ENCODE assay signal across 19 cellular contexts in genomic region chr1:155954645-155955044, GRCh38. TPM values are rescaled to one million over a fixed set of nuclear protein-coding genes. Genes with fewer than 3 reads are reported as not detected.
A peak's percentile ranks its signal among the peaks of the same experiment; 100 is the strongest.
DNase-seq lines count a peak whose midpoint lies in the region; ATAC-seq lines count a peak whose summit lies in the region.
"Had no signal": no experiment of that assay in that cellular context is flagged by ENCODE, and none has a peak within 500 bp of the region (broad histone marks: within the 10 kb centered on the region; RNA-seq: fewer than 3 reads in every experiment).

No MANE protein-coding gene starts in this region.

- H3K27me3 Mint-ChIP-seq in activated naive CD8-positive, alpha-beta T cell: no peaks in the 10 kb centered on the region
- H3K27me3 Mint-ChIP-seq in activated naive CD8-positive, alpha-beta T cell treated with anti-CD3 and anti-CD28 coated beads for 36 hours: no peaks in the 10 kb centered on the region
- H3K27me3 Mint-ChIP-seq in IgD-negative memory B cell: no peaks in the 10 kb centered on the region
- no peaks in the 10 kb centered on the region for H3K27me3 Mint-ChIP-seq in naive thymus-derived CD4-positive, alpha-beta T cell
- no peaks in the 10 kb centered on the region for H3K27me3 Mint-ChIP-seq in stimulated activated naive B cell treated with anti-CD40 and anti-IgM and Interleukin-4, amounts not matched to agents 10 μg/mL and 1 μg/mL and 100 μg/mL, for 72 hours
- H3K27me3 Mint-ChIP-seq in T-helper 17 cell: no peaks in the 10 kb centered on the region

- H3K4me3 Mint-ChIP-seq in activated naive CD8-positive, alpha-beta T cell: no peak overlapping the region
- H3K4me3 Mint-ChIP-seq in activated naive CD8-positive, alpha-beta T cell treated with anti-CD3 and anti-CD28 coated beads for 36 hours: no peak overlapping the region
- H3K4me3 Mint-ChIP-seq in IgD-negative memory B cell: peak overlapping the region in 1 of 4 donors; percentile 4
- no peak overlapping the region for H3K4me3 Mint-ChIP-seq in naive thymus-derived CD4-positive, alpha-beta T cell
- H3K4me3 Mint-ChIP-seq in stimulated activated naive B cell treated with anti-CD40 and anti-IgM and Interleukin-4, amounts not matched to agents 10 μg/mL and 1 μg/mL and 100 μg/mL, for 72 hours: no peak overlapping the region
- H3K4me3 Mint-ChIP-seq in T-helper 17 cell: no peak overlapping the region

- no peaks in the 10 kb centered on the region for H3K4me1 ChIP-seq in naive thymus-derived CD4-positive, alpha-beta T cell (ENCODE audit: control insufficient read depth in 2 of 2, insufficient read depth in 2 of 2, low read length in 2 of 2)

- no peaks in the 10 kb centered on the region for H3K27me3 ChIP-seq in naive thymus-derived CD4-positive, alpha-beta T cell (ENCODE audit: control insufficient read depth in 2 of 2, insufficient read depth in 2 of 2, low read length in 2 of 2)
- H3K27me3 ChIP-seq: MG63 had no signal

- no peaks in the 10 kb centered on the region for H3K4me1 Mint-ChIP-seq in activated naive CD8-positive, alpha-beta T cell (ENCODE audit: low read depth)
- H3K4me1 Mint-ChIP-seq in activated naive CD8-positive, alpha-beta T cell treated with anti-CD3 and anti-CD28 coated beads for 36 hours: peaks cover 10% of the 10 kb centered on the region
- H3K4me1 Mint-ChIP-seq in IgD-negative memory B cell (peaks cover 3 to 11% (median 8%) of the 10 kb centered on the region in 3 donors), T-helper 17 cell (peaks cover 7% of the 10 kb centered on the region)
- peaks cover 0 to 9% (median 2%) of the 10 kb centered on the region in 7 donors for H3K4me1 Mint-ChIP-seq in naive thymus-derived CD4-positive, alpha-beta T cell
- peaks cover 33 to 41% of the 10 kb centered on the region in 2 donors for H3K4me1 Mint-ChIP-seq in stimulated activated naive B cell treated with anti-CD40 and anti-IgM and Interleukin-4, amounts not matched to agents 10 μg/mL and 1 μg/mL and 100 μg/mL, for 72 hours

- DNase-seq in activated naive CD8-positive, alpha-beta T cell treated with anti-CD3 and anti-CD28 coated beads for 36 hours: no peak
- DNase-seq in naive thymus-derived CD4-positive, alpha-beta T cell: no peak
- DNase-seq in stimulated activated naive B cell treated with anti-CD40 and anti-IgM and Interleukin-4, amounts not matched to agents 10 μg/mL and 1 μg/mL and 100 μg/mL, for 72 hours: no peak
- no peak for DNase-seq in T-helper 17 cell
- DNase-seq: C1 segment of cervical spinal cord, DMS 273 treated with DMSO at 0.1 percent for 48 hours, Karpas-422, MG63, NCI-H1092 treated with DMSO at 0.1 percent for 48 hours, NCI-H146, NCI-H2029 treated with DMSO at 0.1 percent for 48 hours, NCI-H2171 treated with DMSO at 0.1 percent for 48 hours had no signal

- POLR2A ChIA-PET in naive thymus-derived CD4-positive, alpha-beta T cell (lab: Charles Lee): interaction anchor here (0.6 to 2.9 kb wide), 3 partner anchors 18 to 22 kb away, joined by 3 to 11 read pairs (median 6); partner anchors contain the start of gene KHDC4

- no peak for ATAC-seq in naive thymus-derived CD4-positive, alpha-beta T cell
- ATAC-seq in stimulated activated naive B cell treated with anti-CD40 and anti-IgM and Interleukin-4, amounts not matched to agents 10 μg/mL and 1 μg/mL and 100 μg/mL, for 72 hours (replicated peaks): no peak
- no peak for ATAC-seq in HG02885 (IDR thresholded peaks at IDR 0.05; ENCODE audit: poor library complexity, unreplicated experiment)
- ATAC-seq in T-helper 17 cell: no peak
- ATAC-seq: Right ventricle myocardium inferior had no signal

- H3K27ac ChIP-seq in naive thymus-derived CD4-positive, alpha-beta T cell (ENCODE audit: low read depth, low read length): peak overlapping the region; percentile 10
- H3K27ac ChIP-seq: HL-60 had no signal

- no peak overlapping the region for H3K4me3 ChIP-seq in naive thymus-derived CD4-positive, alpha-beta T cell (ENCODE audit: low read length)
- H3K4me3 ChIP-seq: MG63 had no signal

- H3K9me3 Mint-ChIP-seq in activated naive CD8-positive, alpha-beta T cell (ENCODE audit: low read depth): no peaks in the 10 kb centered on the region
- no peaks in the 10 kb centered on the region for H3K9me3 Mint-ChIP-seq in activated naive CD8-positive, alpha-beta T cell treated with anti-CD3 and anti-CD28 coated beads for 36 hours
- H3K9me3 Mint-ChIP-seq in IgD-negative memory B cell: no peaks in the 10 kb centered on the region
- H3K9me3 Mint-ChIP-seq in naive thymus-derived CD4-positive, alpha-beta T cell: no peaks in the 10 kb centered on the region
- no peaks in the 10 kb centered on the region for H3K9me3 Mint-ChIP-seq in stimulated activated naive B cell treated with anti-CD40 and anti-IgM and Interleukin-4, amounts not matched to agents 10 μg/mL and 1 μg/mL and 100 μg/mL, for 72 hours

- intact Hi-C loops in naive thymus-derived CD4-positive, alpha-beta T cell (cut with micrococcal nuclease): no loop called here

- no peaks in the 10 kb centered on the region for H3K9me3 ChIP-seq in naive thymus-derived CD4-positive, alpha-beta T cell (ENCODE audit: control insufficient read depth in 2 of 3, low read length in 3 of 3)
- H3K9me3 ChIP-seq in T-helper 17 cell (ENCODE audit: control insufficient read depth, low read length, poor library complexity, severe bottlenecking): no peaks in the 10 kb centered on the region
- H3K9me3 ChIP-seq: MG63 had no signal

- CTCF ChIA-PET in naive thymus-derived CD4-positive, alpha-beta T cell (lab: Charles Lee): interaction anchor here (1.4 kb wide), 1 partner anchor 30 kb away, joined by 3 read pairs; no protein-coding TSS in a partner anchor

- H3K27ac Mint-ChIP-seq in activated naive CD8-positive, alpha-beta T cell: peak overlapping the region; percentile 16
- H3K27ac Mint-ChIP-seq in activated naive CD8-positive, alpha-beta T cell treated with anti-CD3 and anti-CD28 coated beads for 36 hours: no peak overlapping the region
- H3K27ac Mint-ChIP-seq in IgD-negative memory B cell (peak overlapping the region; percentile 23 to 89 (median 28)), T-helper 17 cell (no peak overlapping the region)
- H3K27ac Mint-ChIP-seq in naive thymus-derived CD4-positive, alpha-beta T cell: peak overlapping the region in 4 of 9 donors; percentile 59 to 82 (median 73)
- peak overlapping the region; percentile 56 for H3K27ac Mint-ChIP-seq in stimulated activated naive B cell treated with anti-CD40 and anti-IgM and Interleukin-4, amounts not matched to agents 10 μg/mL and 1 μg/mL and 100 μg/mL, for 72 hours

- peaks cover 4% of the 10 kb centered on the region for H3K36me3 Mint-ChIP-seq in activated naive CD8-positive, alpha-beta T cell
- peaks cover 37% of the 10 kb centered on the region for H3K36me3 Mint-ChIP-seq in activated naive CD8-positive, alpha-beta T cell treated with anti-CD3 and anti-CD28 coated beads for 36 hours
- H3K36me3 Mint-ChIP-seq in IgD-negative memory B cell: peaks cover 6% of the 10 kb centered on the region
- peaks cover 12 to 40% (median 18%) of the 10 kb centered on the region in 5 donors for H3K36me3 Mint-ChIP-seq in naive thymus-derived CD4-positive, alpha-beta T cell
- peaks cover 50 to 55% of the 10 kb centered on the region in 2 donors for H3K36me3 Mint-ChIP-seq in stimulated activated naive B cell treated with anti-CD40 and anti-IgM and Interleukin-4, amounts not matched to agents 10 μg/mL and 1 μg/mL and 100 μg/mL, for 72 hours
- H3K36me3 Mint-ChIP-seq in T-helper 17 cell (ENCODE audit: low read depth): no peaks in the 10 kb centered on the region

- H3K36me3 ChIP-seq in naive thymus-derived CD4-positive, alpha-beta T cell (ENCODE audit: control insufficient read depth in 2 of 3, insufficient read depth in 3 of 3, low read length in 3 of 3): peaks cover 34 to 98% (median 47%) of the 10 kb centered on the region in 3 experiments

RNA-seq across cellular contexts. Expression of gene RXFP4, which starts 13.2 kb away (rescaled TPM):
- total RNA-seq in activated naive CD8-positive, alpha-beta T cell treated with anti-CD3 and anti-CD28 coated beads for 36 hours: under 1 TPM in 1 of 2 experiments, not detected in 1; 0.16 TPM
- polyA plus RNA-seq in IgD-negative memory B cell: 0.78 TPM
- total RNA-seq in naive thymus-derived CD4-positive, alpha-beta T cell: not detected
- polyA plus RNA-seq in naive thymus-derived CD4-positive, alpha-beta T cell: 1 to 10 TPM in 1 of 2 donors, under 1 TPM in 1; 0.60 to 1.3 TPM
- total RNA-seq in T-helper 17 cell: not detected
- total RNA-seq: NCI-H460, Right ventricle myocardium inferior, SK-MEL-5 had no signal

RNA-seq across cellular contexts. Expression of gene KHDC4, which starts 20.4 kb away (rescaled TPM):
- 10 to 100 TPM; 53.2 to 54.7 TPM for total RNA-seq in activated naive CD8-positive, alpha-beta T cell treated with anti-CD3 and anti-CD28 coated beads for 36 hours
- polyA plus RNA-seq in IgD-negative memory B cell: 8.0 TPM
- 100 to 1,000 TPM in 2 of 5 experiments, 10 to 100 TPM in 3; 64.6 to 117 (median 79.8) TPM for total RNA-seq in naive thymus-derived CD4-positive, alpha-beta T cell
- 1 to 10 TPM; 8.1 to 9.3 TPM for polyA plus RNA-seq in naive thymus-derived CD4-positive, alpha-beta T cell
- 10 to 100 TPM; 59.9 to 63.1 TPM for total RNA-seq in T-helper 17 cell

RNA-seq across cellular contexts. Expression of gene ARHGEF2, which starts 23.7 kb away (rescaled TPM):
- total RNA-seq in activated naive CD8-positive, alpha-beta T cell treated with anti-CD3 and anti-CD28 coated beads for 36 hours: 100 to 1,000 TPM; 135 to 148 TPM
- 43.9 TPM for polyA plus RNA-seq in IgD-negative memory B cell
- total RNA-seq in naive thymus-derived CD4-positive, alpha-beta T cell: 100 to 1,000 TPM; 108 to 236 (median 182) TPM
- 10 to 100 TPM; 17.0 to 28.5 TPM for polyA plus RNA-seq in naive thymus-derived CD4-positive, alpha-beta T cell
- 100 to 1,000 TPM in 1 of 2 donors, 10 to 100 TPM in 1; 86.1 to 123 TPM for total RNA-seq in T-helper 17 cell

RNA-seq across cellular contexts. Expression of gene RIT1, which starts 43.5 kb away (rescaled TPM):
- 10 to 100 TPM; 19.4 to 20.0 TPM for total RNA-seq in activated naive CD8-positive, alpha-beta T cell treated with anti-CD3 and anti-CD28 coated beads for 36 hours
- polyA plus RNA-seq in IgD-negative memory B cell: 12.7 TPM
- 10 to 100 TPM; 34.0 to 83.9 (median 41.4) TPM for total RNA-seq in naive thymus-derived CD4-positive, alpha-beta T cell
- polyA plus RNA-seq in naive thymus-derived CD4-positive, alpha-beta T cell: 10 to 100 TPM; 19.1 to 19.7 TPM
- 10 to 100 TPM; 47.8 to 64.6 TPM for total RNA-seq in T-helper 17 cell

Comparison
In these comparisons a context has a peak if more than half of its experiments do, and no peak if none do; other contexts are left out.
1. H3K27ac Mint-ChIP-seq: peak in activated naive CD8-positive, alpha-beta T cell (single experiment), IgD-negative memory B cell (3 of 3) and stimulated activated naive B cell treated with anti-CD40 and anti-IgM and Interleukin-4, amounts not matched to agents 10 μg/mL and 1 μg/mL and 100 μg/mL, for 72 hours (single experiment); none in activated naive CD8-positive, alpha-beta T cell treated with anti-CD3 and anti-CD28 coated beads for 36 hours (single experiment) and T-helper 17 cell (single experiment).